In genomic region chr18:58015045-58015444, GRCh38 we compare ENCODE assay signal across 11 cellular contexts. TPM values are rescaled to one million over a fixed set of nuclear protein-coding genes. Genes with fewer than 3 reads are reported as not detected.
DNase-seq lines count a peak whose midpoint lies in the region; ATAC-seq, FAIRE-seq and TF ChIP-seq lines count a peak whose summit lies in the region.
"Had no signal": no experiment of that assay in that cellular context is flagged by ENCODE, and none has a peak within 500 bp of the region (broad histone marks: within the 10 kb centered on the region; RNA-seq: fewer than 3 reads in every experiment).

No MANE protein-coding gene starts in this region.

- no peak for FAIRE-seq in A549 (lab: Jason Lieb, UNC)
- peak; percentile 99 for FAIRE-seq in GM19239 (lab: Jason Lieb, UNC)
- FAIRE-seq: A204.1 had no signal

- H3K4me3 ChIP-seq in A549, result no peak overlapping the region
- no peak overlapping the region for H3K4me3 ChIP-seq in sigmoid colon
- H3K4me3 ChIP-seq in colonic mucosa, result no peak overlapping the region
- no peak overlapping the region for H3K4me3 ChIP-seq in PC-3 (ENCODE audit: low read length)

- TF ChIP-seq RAD21 in A549 (conservative IDR thresholded peaks at IDR 0.05 in 1 of 2, IDR thresholded peaks at IDR 0.05 in 1 of 2), result no peak

- H3K27ac ChIP-seq in A549 (peak overlapping the region; percentile 72 to 88; a peak in 5 of 6 replicates), sigmoid colon (no peak overlapping the region), colonic mucosa (no peak overlapping the region), PC-3 (ENCODE audit: low read length) (no peak overlapping the region)

- no peak overlapping the region for H3K4me2 ChIP-seq in A549
- no peak overlapping the region for H3K4me2 ChIP-seq in PC-3 (ENCODE audit: low read length)

- TF ChIP-seq EP300 in A549 (IDR thresholded peaks at IDR 0.05) (no peak), sigmoid colon (IDR thresholded peaks at IDR 0.05) (no peak)

- CTCF ChIA-PET in A549 (lab: Yijun Ruan, JAX), result interaction anchor here (0.7 to 1.5 kb wide), 4 partner anchors 29 to 107 kb away, joined by 3 to 5 read pairs (median 3); partner anchors contain the start of gene NEDD4L
- CTCF ChIA-PET in PC-3 (lab: Charles Lee), result no interaction called here

- H3K9me2 ChIP-seq in PC-3 (replicated peaks; ENCODE audit: low read length), result no peaks in the 10 kb centered on the region

- H3K36me3 ChIP-seq in sigmoid colon, result no peaks in the 10 kb centered on the region
- no peaks in the 10 kb centered on the region for H3K36me3 ChIP-seq in colonic mucosa
- no peaks in the 10 kb centered on the region for H3K36me3 ChIP-seq in PC-3 (ENCODE audit: low read depth, low read length)

- WGBS in A549 (ENCODE audit: missing lambda C conversion rate), result 79% methylated on average over 7 of the region's 7 CpGs
- WGBS in sigmoid colon, 2 donors, result 67 to 72% methylated on average over 7 of the region's 7 CpGs

- H3K9me3 ChIP-seq in A549 (peaks cover 5% of the 10 kb centered on the region; the same call in 2 of the 3 replicates), sigmoid colon (peaks cover 0 to 6% (median 0%) of the 10 kb centered on the region in 4 donors), colonic mucosa (no peaks in the 10 kb centered on the region), PC-3 (ENCODE audit: low read length) (no peaks in the 10 kb centered on the region)

- H3K9ac ChIP-seq in colonic mucosa (ENCODE audit: low read depth in 2 of 2, low read length in 2 of 2), result no peak overlapping the region
- H3K9ac ChIP-seq in PC-3 (ENCODE audit: low read length), result no peak overlapping the region

- no peaks in the 10 kb centered on the region for H3K79me2 ChIP-seq in PC-3 (ENCODE audit: low read length)

- intact Hi-C loops in sigmoid colon (cut with DNase I), result no loop called here
- intact Hi-C loops in colonic mucosa (cut with DNase I), result no loop called here
- intact Hi-C loops in PC-3 (cut with micrococcal nuclease), result loop anchor here (10.0 kb wide), 1 partner anchor 50 kb away; no protein-coding TSS in a partner anchor

- TF ChIP-seq CTCF in A549 (IDR thresholded peaks at IDR 0.05) (no peak), sigmoid colon (IDR thresholded peaks at IDR 0.05) (no peak), colonic mucosa (IDR thresholded peaks at IDR 0.05) (no peak), PC-3 (conservative IDR thresholded peaks at IDR 0.05; ENCODE audit: low read depth, low read length) (no peak)

- H3K27me3 ChIP-seq in sigmoid colon (no peaks in the 10 kb centered on the region), colonic mucosa (no peaks in the 10 kb centered on the region), PC-3 (ENCODE audit: low read length) (no peaks in the 10 kb centered on the region)

- H2AFZ ChIP-seq in PC-3 (ENCODE audit: low read length), result no peak overlapping the region

- no peak for DNase-seq in A549 (ENCODE audit: low read depth in 1 of 2, low spot score in 1 of 2)
- DNase-seq in GM19239 (ENCODE audit: insufficient read length, low spot score), result peak; percentile 61
- DNase-seq in MV-4-11 (lab: John Stamatoyannopoulos, UW), result peak; percentile 86
- no peak for DNase-seq in NCI-H1105 treated with DMSO at 0.1 percent for 48 hours (lab: John Stamatoyannopoulos, UW)
- no peak for DNase-seq in sigmoid colon
- no peak for DNase-seq in colonic mucosa
- DNase-seq in PC-3, result no peak
- DNase-seq: amniotic stem cell, NCI-H2029 had no signal

- peaks cover 12% of the 10 kb centered on the region for H3F3A ChIP-seq in PC-3 (ENCODE audit: low read length, unreplicated experiment)

- ATAC-seq in A549, result no peak
- peak; percentile 99 for ATAC-seq in HG02870 (IDR thresholded peaks at IDR 0.05; ENCODE audit: unreplicated experiment)
- no peak for ATAC-seq in PC-3

- TF ChIP-seq POLR2A in A549 (IDR thresholded peaks at IDR 0.05; ENCODE audit: low read length) (no peak), sigmoid colon (IDR thresholded peaks at IDR 0.05) (no peak)

- no peaks in the 10 kb centered on the region for H4K20me1 ChIP-seq in PC-3 (ENCODE audit: low read length)

- peaks cover 38% of the 10 kb centered on the region for H3K4me1 ChIP-seq in A549
- H3K4me1 ChIP-seq in sigmoid colon, result no peaks in the 10 kb centered on the region
- peaks cover 12% of the 10 kb centered on the region for H3K4me1 ChIP-seq in colonic mucosa
- H3K4me1 ChIP-seq in PC-3 (ENCODE audit: insufficient read depth, low read length), result peaks cover 40% of the 10 kb centered on the region

- BruUV-seq in PC-3 (replicated peaks; lab: Mats Ljungman, UMichigan), result no TSS peak

- POLR2A ChIA-PET in A549 (lab: Yijun Ruan, JAX) (no interaction called here), PC-3 (lab: Charles Lee; ENCODE audit: unreplicated experiment) (interaction anchor here (0.7 kb wide), 1 partner anchor 307 kb away, joined by 5 read pairs; no protein-coding TSS in a partner anchor)

TF ChIP-seq in A549, 52 proteins besides CTCF, POLR2A, EP300 and RAD21:
- TF ChIP-seq MYC (IDR thresholded peaks at IDR 0.05; ENCODE audit: borderline replicate concordance, low read length) (no peak), PBX3 (IDR thresholded peaks at IDR 0.05) (no peak), PHF8 (IDR thresholded peaks at IDR 0.05; ENCODE audit: borderline replicate concordance, low read depth) (no peak), TP53 (CRISPR knock-in tag; IDR thresholded peaks at IDR 0.05) (no peak), CHD4 (IDR thresholded peaks at IDR 0.05; ENCODE audit: borderline replicate concordance) (no peak)
- TF ChIP-seq, protein P1, sequence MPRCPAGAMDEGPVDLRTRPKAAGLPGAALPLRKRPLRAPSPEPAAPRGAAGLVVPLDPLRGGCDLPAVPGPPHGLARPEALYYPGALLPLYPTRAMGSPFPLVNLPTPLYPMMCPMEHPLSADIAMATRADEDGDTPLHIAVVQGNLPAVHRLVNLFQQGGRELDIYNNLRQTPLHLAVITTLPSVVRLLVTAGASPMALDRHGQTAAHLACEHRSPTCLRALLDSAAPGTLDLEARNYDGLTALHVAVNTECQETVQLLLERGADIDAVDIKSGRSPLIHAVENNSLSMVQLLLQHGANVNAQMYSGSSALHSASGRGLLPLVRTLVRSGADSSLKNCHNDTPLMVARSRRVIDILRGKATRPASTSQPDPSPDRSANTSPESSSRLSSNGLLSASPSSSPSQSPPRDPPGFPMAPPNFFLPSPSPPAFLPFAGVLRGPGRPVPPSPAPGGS (IDR thresholded peaks at IDR 0.05), result no peak
TF ChIP-seq in A549: peak in this region for 0.

RNA-seq across cellular contexts. Expression of gene NEDD4L, which starts 29.0 kb away (rescaled TPM):
- polyA plus RNA-seq in A549 (2011; rRNA removed) (36.5 TPM in 2 replicates), A549 (2017; fragmentation: RNase III; extraction: RNeasy Plus Mini Kit Qiagen cat#74134 plus additional on column Dnase treatment) (18.0 to 22.6 TPM (median 21.7 TPM) in 3 replicates), sigmoid colon (100 to 1,000 TPM in 1 of 3 donors, 10 to 100 TPM in 2; 56.1 to 104 (median 64.3) TPM)
- polyA plus RNA-seq in A549 (2012; cell fraction: cytosol; rRNA removed), result 24.0 and 26.7 TPM in 2 replicates
- 36.6 and 42.2 TPM in 2 replicates for polyA plus RNA-seq in A549 (2012; cell fraction: nucleus; rRNA removed)
- polyA minus RNA-seq in A549 (2011; rRNA and poly(A)+ RNA removed), result 42.8 and 47.3 TPM in 2 replicates
- total RNA-seq in sigmoid colon (10 to 100 TPM; 52.0 to 62.9 (median 55.9) TPM), colonic mucosa (100 to 1,000 TPM; 149 to 212 TPM), PC-3 (2014; rRNA removed) (100 and 105 TPM in 2 replicates)

Comparison
In these comparisons a context has a peak if more than half of its experiments do, and no peak if none do; other contexts are left out.
1. DNase-seq: peak in GM19239 (single experiment) and MV-4-11 (single experiment); none in A549 (0 of 2), NCI-H1105 treated with DMSO at 0.1 percent for 48 hours (single experiment), sigmoid colon (single experiment), colonic mucosa (single experiment) and PC-3 (single experiment).
2. H3K27ac ChIP-seq: peak in A549 (2 of 2); none in sigmoid colon (0 of 4), colonic mucosa (single experiment) and PC-3 (single experiment).